Comparison of ENCODE assay signal across 14 cellular contexts in genomic region chr4:52076731-52077130, GRCh38. TPM values are rescaled to one million over a fixed set of nuclear protein-coding genes. Genes with fewer than 3 reads are reported as not detected.
DNase-seq lines count a peak whose midpoint lies in the region; ATAC-seq and TF ChIP-seq lines count a peak whose summit lies in the region.
"Had no signal": no experiment of that assay in that cellular context is flagged by ENCODE, and none has a peak within 500 bp of the region (broad histone marks: within the 10 kb centered on the region; RNA-seq: fewer than 3 reads in every experiment).

No MANE protein-coding gene starts in this region.

- H3K4me3 ChIP-seq in heart right ventricle (peak overlapping the region in 6 of 10 donors; percentile 12 to 37 (median 29)), upper lobe of right lung (no peak overlapping the region), lower leg skin (ENCODE audit: low read depth, poor library complexity, severe bottlenecking) (no peak overlapping the region)
- H3K4me3 ChIP-seq: HAP-1 had no signal

- H3K9me3 ChIP-seq in heart right ventricle (no peaks in the 10 kb centered on the region), upper lobe of right lung (no peaks in the 10 kb centered on the region)
- H3K9me3 ChIP-seq: HAP-1 had no signal

- H3K4me1 ChIP-seq in heart right ventricle (peaks cover 0 to 6% (median 0%) of the 10 kb centered on the region in 9 donors), upper lobe of right lung (no peaks in the 10 kb centered on the region)
- H3K4me1 ChIP-seq: HAP-1 had no signal

- H3K27ac ChIP-seq in heart right ventricle (no peak overlapping the region), upper lobe of right lung (no peak overlapping the region)

- H3K36me3 ChIP-seq in heart right ventricle, result peaks cover 0 to 5% (median 0%) of the 10 kb centered on the region in 9 donors
- H3K36me3 ChIP-seq in upper lobe of right lung, result no peaks in the 10 kb centered on the region
- H3K36me3 ChIP-seq: HAP-1 had no signal

- intact Hi-C loops in Right ventricle myocardium inferior (cut with DNase I), result no loop called here
- intact Hi-C loops in cardiac septum (cut with DNase I), result no loop called here
- intact Hi-C loops in heart right ventricle (cut with DNase I), result no loop called here
- intact Hi-C loops in upper lobe of right lung (cut with DNase I), result no loop called here
- intact Hi-C loops in lower leg skin (cut with DNase I; ENCODE audit: low total_unique reads), result no loop called here

- DNase-seq in Right ventricle myocardium inferior (ENCODE audit: missing footprints) (no peak), cardiac septum (ENCODE audit: low spot score) (no peak), heart right ventricle (peak; percentile 4 to 18), myocyte (ENCODE audit: low read depth) (peak; percentile 8), upper lobe of right lung (no peak), lower leg skin (ENCODE audit: low spot score in 2 of 2) (no peak)
- no peak for DNase-seq in activated naive CD4-positive, alpha-beta T cell (lab: John Stamatoyannopoulos, UW)
- DNase-seq: activated CD4-positive, alpha-beta T cell treated with anti-CD3 and anti-CD28 coated beads, Interleukin-2, amount 10 ng/mL, durations not matched to agents 24 days and 14 days; activated naive CD4-positive, alpha-beta T cell treated with anti-CD3 and anti-CD28 coated beads, Interleukin-2, amount 10 ng/mL, durations not matched to agents 7 days and 5 days; DMS 273 treated with DMSO at 0.1 percent for 48 hours; NCI-H2081; stimulated activated CD4-positive, alpha-beta T cell treated with anti-CD3 and anti-CD28 coated beads, Interleukin-4, amount 100 ng/mL, for 4 hours had no signal

- peak; percentile 44 for ATAC-seq in Right ventricle myocardium inferior
- ATAC-seq in heart right ventricle, result peak in 4 of 8 donors; percentile 20 to 76 (median 46)
- peak; percentile 39 for ATAC-seq in upper lobe of right lung
- no peak for ATAC-seq in GM21390 (IDR thresholded peaks at IDR 0.05; ENCODE audit: unreplicated experiment)

- TF ChIP-seq POLR2A in lower leg skin (IDR thresholded peaks at IDR 0.05), result no peak

- H3K27me3 ChIP-seq in heart right ventricle (peaks cover 0 to 22% (median 5%) of the 10 kb centered on the region in 7 donors), upper lobe of right lung (peaks cover 5% of the 10 kb centered on the region)

- 7 to 13% methylated on average over 26 of the region's 26 CpGs for WGBS in heart right ventricle, 2 donors
- 38 to 49% methylated on average over 22 to 26 of the region's 26 CpGs for WGBS in lower leg skin, 2 donors

- TF ChIP-seq CTCF in heart right ventricle (IDR thresholded peaks at IDR 0.05), result no peak
- no peak for TF ChIP-seq CTCF in upper lobe of right lung (IDR thresholded peaks at IDR 0.05)
- TF ChIP-seq CTCF in lower leg skin (IDR thresholded peaks at IDR 0.05), result no peak

RNA-seq across cellular contexts. Expression of gene SPATA18, which starts 25.6 kb away (rescaled TPM):
- 3.1 TPM for total RNA-seq in Right ventricle myocardium inferior
- 2.3 TPM for total RNA-seq in cardiac septum
- total RNA-seq in heart right ventricle, result 1 to 10 TPM in 8 of 10 donors, under 1 TPM in 2; 0.83 to 2.0 (median 1.5) TPM
- under 1 TPM; 0.16 to 0.80 TPM for polyA plus RNA-seq in heart right ventricle
- not detected in 2 replicates for total RNA-seq in myocyte
- polyA plus RNA-seq in myocyte (2012), result not detected
- 17.3 TPM for total RNA-seq in upper lobe of right lung
- total RNA-seq in lower leg skin, result 10 to 100 TPM in 3 of 4 donors, 1 to 10 TPM in 1; 8.5 to 31.8 (median 11.8) TPM

RNA-seq across cellular contexts. Expression of gene SGCB, which starts 38.6 kb away (rescaled TPM):
- total RNA-seq in Right ventricle myocardium inferior (80.4 TPM), cardiac septum (92.1 TPM), heart right ventricle (100 to 1,000 TPM in 2 of 10 donors, 10 to 100 TPM in 8; 75.9 to 124 (median 91.8) TPM), myocyte (58.6 and 70.2 TPM in 2 replicates), upper lobe of right lung (37.1 TPM), lower leg skin (1 to 10 TPM; 5.6 to 9.0 (median 6.8) TPM)
- 10 to 100 TPM; 14.3 to 19.9 TPM for polyA plus RNA-seq in heart right ventricle
- 41.3 TPM for polyA plus RNA-seq in myocyte (2012)

RNA-seq across cellular contexts. Expression of gene LRRC66, which starts 56.6 kb away (rescaled TPM):
- total RNA-seq in Right ventricle myocardium inferior (0.32 TPM), cardiac septum (0.86 TPM), heart right ventricle (under 1 TPM in 9 of 10 donors, not detected in 1; 0.08 to 0.57 (median 0.26) TPM), myocyte (0.94 and 2.2 TPM in 2 replicates), upper lobe of right lung (0.12 TPM), lower leg skin (not detected)
- polyA plus RNA-seq in heart right ventricle, result 1 to 10 TPM in 1 of 2 donors, under 1 TPM in 1; 0.16 to 1.5 TPM
- 0.49 TPM for polyA plus RNA-seq in myocyte (2012)

Comparison
In these comparisons a context has a peak if more than half of its experiments do, and no peak if none do; other contexts are left out.
1. DNase-seq: peak in heart right ventricle (2 of 2) and myocyte (single experiment); none in Right ventricle myocardium inferior (single experiment), cardiac septum (single experiment), upper lobe of right lung (single experiment), activated naive CD4-positive, alpha-beta T cell (0 of 4) and lower leg skin (0 of 2).
2. H3K4me3 ChIP-seq: peak in heart right ventricle (6 of 10); none in upper lobe of right lung (single experiment) and lower leg skin (single experiment).